26 cellular contexts compared by ENCODE assay signal in genomic region chr6:34325618-34326017, GRCh38.
"Had no signal": no experiment of that assay in that cellular context is flagged by ENCODE, and none has a peak within 500 bp of the region (broad histone marks: within the 10 kb centered on the region; RNA-seq: fewer than 3 reads in every experiment).

No MANE protein-coding gene starts in this region.

- H3K4me3 Mint-ChIP-seq: activated B cell treated with CpG ODN at 0.5 μM for 24 hours; activated CD4-positive, alpha-beta T cell treated with anti-CD3 and anti-CD28 coated beads for 36 hours; activated naive CD8-positive, alpha-beta T cell; effector memory CD8-positive, alpha-beta T cell; T-helper 2 cell treated with Interferon-gamma antibody and Interleukin-4, amounts not matched to agents 5 μg/mL and 100 μg/mL, for 36 hours had no signal

- DNase-seq: activated B cell treated with CpG ODN at 0.5 μM for 24 hours; activated CD4-positive, alpha-beta T cell treated with anti-CD3 and anti-CD28 coated beads for 36 hours; activated CD4-positive, alpha-beta T cell treated with anti-CD3 and anti-CD28 coated beads, Interleukin-2, amount 50 U/mL, for 4 hours; activated CD8-positive, alpha-beta memory T cell treated with anti-CD3 and anti-CD28 coated beads for 24 hours; activated effector memory CD4-positive, alpha-beta T cell treated with Interleukin-2 at 50 U/mL for 16 hours; activated naive CD4-positive, alpha-beta T cell treated with Interleukin-2 at 50 U/mL for 16 hours; anterior cingulate cortex; dorsolateral prefrontal cortex; effector memory CD8-positive, alpha-beta T cell; erythroblast; heart right ventricle; kidney glomerular epithelial cell; ovary; spleen; stimulated activated naive CD4-positive, alpha-beta T cell treated with Interleukin-2 at 50 U/mL for 16 hours; T-helper 1 cell; testis; trophoblast cell; uterus had no signal

- FAIRE-seq: bronchial epithelial cell had no signal

- ATAC-seq: activated CD4-positive, alpha-beta T cell treated with anti-CD3 and anti-CD28 coated beads for 36 hours; effector memory CD8-positive, alpha-beta T cell; heart right ventricle; left lobe of liver had no signal

- H3K27ac ChIP-seq: ovary, spleen, testis, uterus had no signal

- H3K4me3 ChIP-seq: coronary artery, dorsolateral prefrontal cortex, heart right ventricle, lung, ovary, prostate gland, spleen, testis, uterus had no signal

- H3K27ac Mint-ChIP-seq: activated B cell treated with CpG ODN at 0.5 μM for 24 hours; activated CD4-positive, alpha-beta T cell treated with anti-CD3 and anti-CD28 coated beads for 36 hours; activated naive CD8-positive, alpha-beta T cell; effector memory CD8-positive, alpha-beta T cell; T-helper 2 cell treated with Interferon-gamma antibody and Interleukin-4, amounts not matched to agents 5 μg/mL and 100 μg/mL, for 36 hours had no signal

- H3K36me3 ChIP-seq: ovary, prostate gland, uterus had no signal

- H3K4me1 ChIP-seq: prostate gland, testis, uterus had no signal

- H3K9me3 Mint-ChIP-seq: activated B cell treated with CpG ODN at 0.5 μM for 24 hours; effector memory CD8-positive, alpha-beta T cell; T-helper 2 cell treated with Interferon-gamma antibody and Interleukin-4, amounts not matched to agents 5 μg/mL and 100 μg/mL, for 36 hours had no signal

- H3K9me3 ChIP-seq: heart right ventricle, ovary, prostate gland, spleen, testis, uterus had no signal

- H3K27me3 ChIP-seq: dorsolateral prefrontal cortex, heart right ventricle, ovary, spleen, testis, uterus had no signal

- H3K27me3 Mint-ChIP-seq: activated B cell treated with CpG ODN at 0.5 μM for 24 hours; activated CD4-positive, alpha-beta T cell treated with anti-CD3 and anti-CD28 coated beads for 36 hours; activated naive CD8-positive, alpha-beta T cell; effector memory CD8-positive, alpha-beta T cell had no signal
